ENCODE assay signal across 11 cellular contexts in the genomic region with DNA sequence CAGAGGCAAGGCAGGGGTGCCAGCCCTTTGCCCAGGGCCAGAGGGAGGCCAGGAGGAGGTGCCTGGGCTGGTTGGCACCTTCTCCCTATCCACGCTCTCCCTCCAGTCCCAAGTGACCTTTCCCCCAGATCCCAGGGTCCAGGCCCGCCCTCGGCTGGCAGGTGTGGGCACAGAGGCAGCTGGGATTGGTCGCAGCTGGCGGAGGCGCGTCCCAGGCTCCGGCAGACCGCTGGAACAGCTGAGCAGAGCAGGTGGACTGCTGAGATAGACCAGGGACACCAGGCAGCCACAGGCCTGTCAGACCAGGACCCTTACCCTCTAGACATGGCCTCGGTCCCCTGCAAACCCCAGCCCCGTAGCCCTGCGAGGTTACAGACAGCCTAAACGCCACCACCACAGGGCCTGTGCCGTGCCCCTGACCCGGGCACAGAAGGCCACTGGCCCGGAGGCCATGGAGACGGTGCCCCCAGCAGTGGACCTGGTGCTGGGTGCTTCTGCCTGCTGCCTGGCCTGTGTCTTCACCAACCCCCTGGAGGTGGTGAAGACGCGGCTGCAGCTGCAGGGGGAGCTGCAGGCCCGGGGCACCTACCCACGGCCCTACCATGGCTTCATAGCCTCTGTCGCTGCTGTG. TPM values are rescaled to one million over a fixed set of nuclear protein-coding genes. Genes with fewer than 3 reads are reported as not detected.
A peak's percentile ranks its signal among the peaks of the same experiment; 100 is the strongest.
DNase-seq lines count a peak whose midpoint lies in the region; ATAC-seq, FAIRE-seq and TF ChIP-seq lines count a peak whose summit lies in the region.
"Had no signal": no experiment of that assay in that cellular context is flagged by ENCODE, and none has a peak within 500 bp of the region (broad histone marks: within the 10 kb centered on the region; RNA-seq: fewer than 3 reads in every experiment).

TSS of gene SLC25A34 (plus strand) at position 224 of the 631 bp plus-strand sequence. CDS start at position 452, 228 bp downstream.

- H3K27ac ChIP-seq in body of pancreas (peak within 1 kb of the TSS; percentile 79 to 99 (median 95)), HepG2 (ENCODE audit: extremely low read length, insufficient read depth, low read length) (no peak within 1 kb of the TSS), upper lobe of left lung (peak within 1 kb of the TSS; percentile 7 to 81 (median 74))
- H3K27ac ChIP-seq: PC-9 had no signal

- H3K36me3 ChIP-seq in body of pancreas (replicated peaks in 1 of 2; ENCODE audit: insufficient read depth in 1 of 2, low read depth in 2 of 2) (peaks cover 0 to 16% of the 10 kb centered on the region in 2 donors), HepG2 (replicated peaks in 1 of 2; ENCODE audit: control insufficient read depth in 1 of 2, insufficient read depth in 2 of 2, low read length in 2 of 2) (peaks cover 2 to 6% of the 10 kb centered on the region in 2 experiments; a peak in 4 of 5 replicates), upper lobe of left lung (peaks cover 17 to 42% (median 35%) of the 10 kb centered on the region in 4 donors)

- H3K9ac ChIP-seq in HepG2 (ENCODE audit: insufficient read depth, low read depth, low read length) = peak within 1 kb of the TSS; percentile 28; the same call in 1 of the 2 replicates

- no peaks in the 10 kb centered on the region for H3K27me3 ChIP-seq in body of pancreas
- H3K27me3 ChIP-seq in HepG2 (ENCODE audit: control insufficient read depth in 1 of 2, insufficient read depth in 2 of 2, low read length in 2 of 2) = no peaks in the 10 kb centered on the region
- no peaks in the 10 kb centered on the region for H3K27me3 ChIP-seq in upper lobe of left lung

- TF ChIP-seq CTCF in body of pancreas (IDR thresholded peaks at IDR 0.05) (peak in 1 of 7 experiments; percentile 14), HepG2 (CRISPR knock-in tag; IDR thresholded peaks at IDR 0.05) (peak; percentile 55; the same call in 1 of the 2 replicates), upper lobe of left lung (IDR thresholded peaks at IDR 0.05) (no peak)

- no peak within 1 kb of the TSS for H3K4me3 ChIP-seq in body of pancreas
- peak within 1 kb of the TSS in 2 of 3 experiments; percentile 25 to 53; a peak in 4 of 6 replicates for H3K4me3 ChIP-seq in HepG2 (replicated peaks in 1 of 3; ENCODE audit: insufficient read depth in 1 of 3, low read depth in 2 of 3, low read length in 3 of 3)
- no peak within 1 kb of the TSS for H3K4me3 ChIP-seq in upper lobe of left lung
- H3K4me3 ChIP-seq: PC-9 had no signal

- POLR2A ChIA-PET in activated CD4-positive, alpha-beta T cell treated with anti-CD3 and anti-CD28 coated beads for 36 hours (lab: Charles Lee) = no interaction called here
- POLR2A ChIA-PET in HepG2 (lab: Yijun Ruan, JAX) = interaction anchor here (0.6 to 1.4 kb wide), 3 partner anchors 11 to 152 kb away, joined by 3 to 4 read pairs (median 3); no protein-coding TSS in a partner anchor

- BruUV-seq in HepG2 (replicated peaks; lab: Mats Ljungman, UMichigan) = no TSS peak

- 28% methylated on average over 14 of the region's 22 CpGs; no CpG with 5 or more reads in 1 of the 2 donors for WGBS in body of pancreas, 2 donors
- 40% methylated on average over 1 of the region's 22 CpGs for WGBS in HepG2 (ENCODE audit: low lambda C conversion rate)
- WGBS in upper lobe of left lung, 2 donors = 83% methylated on average over 11 of the region's 22 CpGs; no CpG with 5 or more reads in 1 of the 2 donors

- no peak for TF ChIP-seq EP300 in HepG2 (IDR thresholded peaks at IDR 0.05; ENCODE audit: low read depth in 2 of 2, low read length in 2 of 2)
- no peak for TF ChIP-seq EP300 in HepG2 (CRISPR knock-in tag; IDR thresholded peaks at IDR 0.05; ENCODE audit: borderline replicate concordance)
- no peak for TF ChIP-seq EP300 in upper lobe of left lung (IDR thresholded peaks at IDR 0.05)

- H3K36me3 Mint-ChIP-seq in activated CD4-positive, alpha-beta T cell treated with anti-CD3 and anti-CD28 coated beads for 36 hours (ENCODE audit: low read depth) = no peaks in the 10 kb centered on the region

- no peaks in the 10 kb centered on the region for H4K20me1 ChIP-seq in HepG2 (ENCODE audit: insufficient read depth, low read length)

- no peak within 1 kb of the TSS for H3K27ac Mint-ChIP-seq in activated CD4-positive, alpha-beta T cell treated with anti-CD3 and anti-CD28 coated beads for 36 hours

- TF ChIP-seq RAD21 in HepG2 (CRISPR knock-in tag; IDR thresholded peaks at IDR 0.05) = peak; percentile 59; the same call in 1 of the 2 replicates

- H3K4me1 ChIP-seq in body of pancreas (peaks cover 57% of the 10 kb centered on the region), HepG2 (ENCODE audit: insufficient read depth, low read length) (peaks cover 58% of the 10 kb centered on the region), upper lobe of left lung (peaks cover 18 to 38% (median 28%) of the 10 kb centered on the region in 4 donors)

- intact Hi-C loops in activated CD4-positive, alpha-beta T cell treated with anti-CD3 and anti-CD28 coated beads for 36 hours (cut with DNase I, micrococcal nuclease) = no loop called here
- intact Hi-C loops in body of pancreas (cut with DNase I) = no loop called here
- intact Hi-C loops in HepG2 (cut with micrococcal nuclease; ENCODE audit: unreplicated experiment) = loop anchor here (5.0 kb wide), 1 partner anchor 139 kb away; no protein-coding TSS in a partner anchor

- in situ Hi-C loops in HepG2 (cut with HindIII; ENCODE audit: extremely low pct_ligation_motif_present, low pct_unique_long_range_greater_than_20kb) = no loop called here

- no peak for FAIRE-seq in HepG2 (lab: Jason Lieb, UNC)

- H3K9me3 ChIP-seq in body of pancreas (no peaks in the 10 kb centered on the region), HepG2 (ENCODE audit: low read length) (no peaks in the 10 kb centered on the region), upper lobe of left lung (no peaks in the 10 kb centered on the region)

- H3K4me3 Mint-ChIP-seq in activated CD4-positive, alpha-beta T cell treated with anti-CD3 and anti-CD28 coated beads for 36 hours = no peak within 1 kb of the TSS

- H3K4me1 Mint-ChIP-seq in activated CD4-positive, alpha-beta T cell treated with anti-CD3 and anti-CD28 coated beads for 36 hours = no peaks in the 10 kb centered on the region

- CTCF ChIA-PET in activated CD4-positive, alpha-beta T cell treated with anti-CD3 and anti-CD28 coated beads for 36 hours (lab: Charles Lee) = interaction anchor here (0.5 kb wide), 1 partner anchor 525 kb away, joined by 3 read pairs; no protein-coding TSS in a partner anchor
- CTCF ChIA-PET in HepG2 (lab: Yijun Ruan, JAX; ENCODE audit: low intra/inter-chr PET ratio, low total read pairs) = no interaction called here

- ATAC-seq in activated CD4-positive, alpha-beta T cell treated with anti-CD3 and anti-CD28 coated beads for 36 hours = peak; percentile 12
- peak; percentile 92 for ATAC-seq in body of pancreas
- peak; percentile 51 for ATAC-seq in HepG2
- ATAC-seq in upper lobe of left lung (ENCODE audit: low FRiP score in 2 of 2) = peak; percentile 30 to 76
- ATAC-seq in HG03135 (IDR thresholded peaks at IDR 0.05; ENCODE audit: unreplicated experiment) = no peak
- ATAC-seq in HG02571 (IDR thresholded peaks at IDR 0.05; ENCODE audit: unreplicated experiment) = no peak

- DNase-seq in activated CD4-positive, alpha-beta T cell treated with anti-CD3 and anti-CD28 coated beads for 36 hours = no peak
- no peak for DNase-seq in activated CD4-positive, alpha-beta T cell treated with anti-CD3 and anti-CD28 coated beads for 1 hour
- peak; percentile 95 to 97 (median 96) for DNase-seq in body of pancreas
- peak; percentile 42 for DNase-seq in HepG2 (ENCODE audit: low spot score)
- peak; percentile 89 for DNase-seq in upper lobe of left lung
- no peak for DNase-seq in activated T-cell treated with anti-CD3 and anti-CD28 coated beads, Interleukin-2, amount 50 U/mL, for 1 hour
- DNase-seq: activated CD4-positive, alpha-beta T cell treated with anti-CD3 and anti-CD28 coated beads, Interleukin-2, amount 50 U/mL, for 4 hours; PC-9 had no signal

- TF ChIP-seq POLR2A in body of pancreas (IDR thresholded peaks at IDR 0.05) = peak; percentile 72 to 74 (median 72)
- no peak for TF ChIP-seq POLR2A in HepG2 (IDR thresholded peaks at IDR 0.05; ENCODE audit: insufficient read depth in 1 of 2, low read depth in 2 of 2, low read length in 2 of 2)
- peak in 1 of 4 donors; percentile 35 for TF ChIP-seq POLR2A in upper lobe of left lung (IDR thresholded peaks at IDR 0.05)

- no peaks in the 10 kb centered on the region for H3K79me2 ChIP-seq in HepG2 (ENCODE audit: insufficient read depth, low read length)

- H3K27me3 Mint-ChIP-seq in activated CD4-positive, alpha-beta T cell treated with anti-CD3 and anti-CD28 coated beads for 36 hours = no peaks in the 10 kb centered on the region

- H3K4me2 ChIP-seq in HepG2 (ENCODE audit: low read depth, low read length) = peak within 1 kb of the TSS; percentile 73
- H3K4me2 ChIP-seq: PC-9 had no signal

- no peak within 1 kb of the TSS for H2AFZ ChIP-seq in HepG2 (ENCODE audit: low read length)
- H2AFZ ChIP-seq: PC-9 had no signal

- no peaks in the 10 kb centered on the region for H3K9me3 Mint-ChIP-seq in activated CD4-positive, alpha-beta T cell treated with anti-CD3 and anti-CD28 coated beads for 36 hours (ENCODE audit: low read depth)
- H3K9me3 Mint-ChIP-seq: nephron had no signal

RNA-seq across cellular contexts. Expression of gene SLC25A34, which starts in this region (rescaled TPM):
- total RNA-seq in activated CD4-positive, alpha-beta T cell treated with anti-CD3 and anti-CD28 coated beads for 36 hours = under 1 TPM; 0.82 to 0.86 TPM
- total RNA-seq in body of pancreas (1 to 10 TPM; 5.7 to 6.9 TPM), HepG2 (2016; rRNA removed; fragmentation: Illumina TruSeq; extraction: Trizol) (0.13 TPM in 1 of 2 replicates, not detected in the other), upper lobe of left lung (10 to 100 TPM in 1 of 6 donors, 1 to 10 TPM in 5; 1.5 to 12.1 (median 4.3) TPM)
- not detected in 2 replicates for total RNA-seq in HepG2 (2016; cell fraction: cytosol; rRNA removed; fragmentation: Illumina TruSeq; extraction: Trizol; ENCODE audit: low read depth)
- total RNA-seq in HepG2 (2016; cell fraction: insoluble cytoplasmic fraction; rRNA removed; fragmentation: Illumina TruSeq; extraction: Trizol) = 0.13 and 0.15 TPM in 2 replicates
- total RNA-seq in HepG2 (2016; cell fraction: membrane; rRNA removed; fragmentation: Illumina TruSeq; extraction: Trizol) = 0.09 TPM in 1 of 2 replicates, not detected in the other
- total RNA-seq in HepG2 (2016; cell fraction: nucleus; rRNA removed; fragmentation: Illumina TruSeq; extraction: Trizol) = 0.41 TPM in 1 of 2 replicates, not detected in the other
- 0.18 TPM in 2 replicates for polyA plus RNA-seq in HepG2 (2011; rRNA removed)
- 0.12 and 0.16 TPM in 2 replicates for polyA plus RNA-seq in HepG2 (2011; cell fraction: cytosol; rRNA removed)
- polyA plus RNA-seq in HepG2 (2011; cell fraction: nucleus; rRNA removed) = 0.33 and 0.35 TPM in 2 replicates
- 0.07 TPM in 1 of 2 replicates, not detected in the other for polyA plus RNA-seq in HepG2 (2012)
- polyA plus RNA-seq in HepG2 (2016; cell fraction: cytosol; fragmentation: Illumina TruSeq; extraction: Trizol; ENCODE audit: low read depth) = not detected in 2 replicates
- polyA plus RNA-seq in HepG2 (2016; cell fraction: insoluble cytoplasmic fraction; fragmentation: Illumina TruSeq; extraction: Trizol; ENCODE audit: low read depth) = 0.10 TPM in 1 of 2 replicates, not detected in the other
- 0.08 TPM in 1 of 2 replicates, not detected in the other for polyA plus RNA-seq in HepG2 (2016; cell fraction: membrane; fragmentation: Illumina TruSeq; extraction: Trizol; ENCODE audit: low read depth)
- polyA plus RNA-seq in HepG2 (2016; cell fraction: nucleus; fragmentation: Illumina TruSeq; extraction: Trizol; ENCODE audit: insufficient read depth, low read depth) = 0.15 and 0.21 TPM in 2 replicates
- polyA minus RNA-seq in HepG2 (2011; rRNA and poly(A)+ RNA removed; ENCODE audit: low replicate concordance) = 0.04 and 0.42 TPM in 2 replicates
- polyA minus RNA-seq in HepG2 (2011; cell fraction: cytosol; rRNA and poly(A)+ RNA removed) = not detected in 2 replicates
- 0.12 TPM in 1 of 2 replicates, not detected in the other for polyA minus RNA-seq in HepG2 (2011; cell fraction: nucleus; rRNA and poly(A)+ RNA removed)

Comparison
In these comparisons a context has a peak if more than half of its experiments do, and no peak if none do; other contexts are left out.
1. Peak in ATAC-seq in activated CD4-positive, alpha-beta T cell treated with anti-CD3 and anti-CD28 coated beads for 36 hours; RNA of the gene not detected or under 1 TPM.
2. Peak in DNase-seq, ATAC-seq, H3K4me3 ChIP-seq, H3K9ac ChIP-seq and H3K4me2 ChIP-seq in HepG2; RNA of the gene not detected or under 1 TPM.
3. ATAC-seq: peak in body of pancreas (single experiment) and upper lobe of left lung (2 of 2); none in HG03135 (single experiment) and HG02571 (single experiment).
4. DNase-seq: peak in body of pancreas (4 of 4) and upper lobe of left lung (2 of 2); none in activated CD4-positive, alpha-beta T cell treated with anti-CD3 and anti-CD28 coated beads for 36 hours (single experiment), activated CD4-positive, alpha-beta T cell treated with anti-CD3 and anti-CD28 coated beads for 1 hour (single experiment) and activated T-cell treated with anti-CD3 and anti-CD28 coated beads, Interleukin-2, amount 50 U/mL, for 1 hour (single experiment).
5. POLR2A ChIP-seq: peak in body of pancreas (3 of 3); none in HepG2 (0 of 2).